Comparison of ENCODE assay signal across 2 cellular contexts in genomic region chr21:34912022-34912933, GRCh38.
TF ChIP-seq lines count a peak whose summit lies in the region.

No MANE protein-coding gene starts in this region.

TF ChIP-seq in IMR-90, 13 proteins besides CTCF, POLR2A, EP300 and RAD21:
- TF ChIP-seq MAZ (IDR thresholded peaks at IDR 0.05; ENCODE audit: borderline replicate concordance, low read depth, low read length) (no peak), FOS (IDR thresholded peaks at IDR 0.05; ENCODE audit: low read depth, low read length) (no peak), SMC3 (IDR thresholded peaks at IDR 0.05; ENCODE audit: low read depth, low read length) (no peak), BHLHE40 (IDR thresholded peaks at IDR 0.05; ENCODE audit: low read depth, low read length) (no peak), CEBPB (IDR thresholded peaks at IDR 0.05; ENCODE audit: low read depth, low read length) (no peak), USF2 (IDR thresholded peaks at IDR 0.05; ENCODE audit: low read depth, low read length) (no peak), RCOR1 (IDR thresholded peaks at IDR 0.05; ENCODE audit: insufficient replicate concordance, low read length) (no peak), RFX5 (IDR thresholded peaks at IDR 0.05; ENCODE audit: low read depth, low read length) (no peak), MXI1 (IDR thresholded peaks at IDR 0.05; ENCODE audit: borderline replicate concordance, low read depth, low read length) (no peak)
TF ChIP-seq in IMR-90: peak in this region for 0.

TF ChIP-seq in GM12878, 131 proteins besides CTCF, POLR2A, EP300 and RAD21:
- TF ChIP-seq SMC3 (IDR thresholded peaks at IDR 0.05; ENCODE audit: borderline replicate concordance, low read length) (peak; percentile 5; the same call in 1 of the 2 replicates), TCF7 (IDR thresholded peaks at IDR 0.05; ENCODE audit: borderline replicate concordance) (no peak), NFIC (IDR thresholded peaks at IDR 0.05; ENCODE audit: low read depth, low read length) (peak; percentile 55; the same call in 1 of the 2 replicates), EED (IDR thresholded peaks at IDR 0.05; ENCODE audit: low read depth) (peak; percentile 43; the same call in 1 of the 2 replicates), ATF2 (IDR thresholded peaks at IDR 0.05; ENCODE audit: low read length) (peak; percentile 14; the same call in 1 of the 2 replicates), RUNX3 (IDR thresholded peaks at IDR 0.05; ENCODE audit: low read length) (peak; percentile 94)
